Comparison of ENCODE assay signal across 1 cellular context in genomic region chr17:16440814-16441629, GRCh38.
TF ChIP-seq lines count a peak whose summit lies in the region.

No MANE protein-coding gene starts in this region.

TF ChIP-seq in HCT116, 20 proteins besides CTCF, POLR2A, EP300 and RAD21 (continued from another document):
- TF ChIP-seq MAX (IDR thresholded peaks at IDR 0.05): no peak
